In genomic region chr6:125004797-125005595, GRCh38 we compare ENCODE assay signal across 1 cellular context.
A peak's percentile ranks its signal among the peaks of the same experiment; 100 is the strongest.
TF ChIP-seq lines count a peak whose summit lies in the region.

No MANE protein-coding gene starts in this region.

TF ChIP-seq in A549, 52 proteins besides CTCF, POLR2A, EP300 and RAD21 (continued from another document):
- TF ChIP-seq ZFP36 (IDR thresholded peaks at IDR 0.05; ENCODE audit: borderline replicate concordance, partially characterized antibody) = no peak
- peak; percentile 81 for TF ChIP-seq MAFK (IDR thresholded peaks at IDR 0.05; ENCODE audit: partially characterized antibody)
- no peak for TF ChIP-seq FOXS1 (CRISPR knock-in tag; IDR thresholded peaks at IDR 0.05)
- TF ChIP-seq CBX8 (IDR thresholded peaks at IDR 0.05) = no peak
- TF ChIP-seq SMC3 (IDR thresholded peaks at IDR 0.05) = no peak
